ENCODE assay signal across 24 cellular contexts in the genomic region with DNA sequence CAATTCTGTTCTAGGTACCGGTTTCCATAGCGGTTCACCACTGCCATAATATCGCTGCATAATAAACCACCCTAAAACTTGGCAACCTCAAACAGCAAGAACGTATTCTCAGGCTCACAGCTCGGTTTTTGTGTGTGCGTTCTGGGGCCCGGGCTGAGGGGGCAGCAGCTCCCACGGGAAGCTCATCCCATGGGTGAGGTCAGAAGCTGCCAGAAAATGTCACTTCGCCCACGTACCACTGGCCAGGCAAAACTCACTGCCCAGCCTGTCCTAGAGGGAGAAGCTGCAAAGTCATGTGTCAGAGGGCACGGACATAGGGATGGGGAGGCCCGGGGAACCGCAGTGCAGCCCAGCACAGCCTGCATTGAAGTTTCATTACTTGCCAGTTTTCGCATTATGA. TPM values are rescaled to one million over a fixed set of nuclear protein-coding genes. Genes with fewer than 3 reads are reported as not detected.
"Had no signal": no experiment of that assay in that cellular context is flagged by ENCODE, and none has a peak within 500 bp of the region (broad histone marks: within the 10 kb centered on the region; RNA-seq: fewer than 3 reads in every experiment).

No MANE protein-coding gene starts in this region.

- FAIRE-seq: HepG2, K562, RCC 7860 had no signal

- H3K27ac ChIP-seq: KMS-11 had no signal

- H3K4me3 ChIP-seq: K562 had no signal

- H3K9ac ChIP-seq: KMS-11, SK-N-SH had no signal

- H3K9me3 ChIP-seq: SK-N-SH had no signal

- H3K4me2 ChIP-seq: KMS-11, SK-N-SH had no signal

- H3K27ac Mint-ChIP-seq: IgD-negative memory B cell had no signal

- H3K9me2 ChIP-seq: SK-N-SH had no signal

- H3K4me1 Mint-ChIP-seq: IgD-negative memory B cell had no signal

- DNase-seq: Kasumi-1, MV-4-11, NCI-H1048, NCI-H1105, NCI-H1417, NCI-H1436 treated with DMSO at 0.1 percent for 48 hours, NCI-H1694, NCI-H187 treated with DMSO at 0.1 percent for 48 hours, NCI-H2029 treated with DMSO at 0.1 percent for 48 hours, NCI-H2227 treated with DMSO at 0.1 percent for 48 hours, NCI-H524, NCI-H526 treated with DMSO at 0.1 percent for 48 hours, NCI-H748 treated with DMSO at 0.1 percent for 48 hours, RPMI8226, SHP77, SK-N-SH had no signal

- ATAC-seq: HepG2, K562 had no signal

RNA-seq across cellular contexts. Expression of a gene that starts 15.9 kb away (rescaled TPM):
- total RNA-seq: K562; NCI-H460; SK-MEL-5; T-helper 1 cell treated with Interleukin-12 subunit alpha and Interleukin-12 subunit beta and Interleukin-4 antibody, amounts not matched to agents 30 ng/mL and 1 ng/mL, for 36 hours had no signal
- polyA plus RNA-seq: IgD-negative memory B cell, K562 had no signal
